Comparison of ENCODE assay signal across 17 cellular contexts in genomic region chr6:125194980-125195379, GRCh38.
"Had no signal": no experiment of that assay in that cellular context is flagged by ENCODE, and none has a peak within 500 bp of the region (broad histone marks: within the 10 kb centered on the region; RNA-seq: fewer than 3 reads in every experiment).

No MANE protein-coding gene starts in this region.

- DNase-seq: activated CD4-positive, alpha-beta memory T cell treated with anti-CD3 and anti-CD28 coated beads for 36 hours; activated gamma-delta T cell treated with Interleukin-2 at 50 U/mL for 16 hours; activated naive CD8-positive, alpha-beta T cell treated with anti-CD3 and anti-CD28 coated beads for 36 hours; activated T-cell treated with anti-CD3 and anti-CD28 coated beads, Interleukin-2, amount 50 U/mL, for 48 hours; aorta; foreskin keratinocyte; heart right ventricle; islet precursor cell; left lung; nephron progenitor cell; sigmoid colon; stimulated activated CD4-positive, alpha-beta T cell treated with anti-CD3 and anti-CD28 coated beads, Interleukin-12 subunit alpha, Interleukin-12 subunit beta, amount 100 ng/mL, for 4 hours; stimulated activated naive CD4-positive, alpha-beta T cell treated with Interleukin-2 at 50 U/mL for 16 hours; upper lobe of left lung had no signal

- H3K27ac ChIP-seq: left lung, prostate gland, upper lobe of left lung had no signal

- H3K4me3 ChIP-seq: heart right ventricle, left lung, prostate gland, sigmoid colon, suprapubic skin, upper lobe of left lung had no signal

- H3K36me3 ChIP-seq: heart right ventricle, left lung, prostate gland, sigmoid colon, suprapubic skin, upper lobe of left lung had no signal

- FAIRE-seq: colon had no signal

- H3K27me3 ChIP-seq: foreskin keratinocyte, heart right ventricle, left lung, sigmoid colon, suprapubic skin, upper lobe of left lung had no signal

- H3K9me3 ChIP-seq: heart right ventricle, left lung, prostate gland, sigmoid colon, suprapubic skin, upper lobe of left lung had no signal

- ATAC-seq: foreskin keratinocyte, heart right ventricle, left lung had no signal
